Comparison of ENCODE assay signal across 1 cellular context in genomic region chr22:45638834-45639746, GRCh38.
TF ChIP-seq lines count a peak whose summit lies in the region.

No MANE protein-coding gene starts in this region.

TF ChIP-seq in K562, 482 proteins besides CTCF, POLR2A, EP300 and RAD21 (continued from another document):
- TF ChIP-seq MGA (IDR thresholded peaks at IDR 0.05) (peak; percentile 86), USF1 (CRISPR knock-in tag; IDR thresholded peaks at IDR 0.05) (no peak), RBM25 (IDR thresholded peaks at IDR 0.05; ENCODE audit: low read depth, low read length, severe bottlenecking) (peak; percentile 19), BACH1 (tag; IDR thresholded peaks at IDR 0.05) (peak; percentile 82), ZNF699 (CRISPR knock-in tag; IDR thresholded peaks at IDR 0.05; ENCODE audit: insufficient replicate concordance) (no peak), HMGN3 (IDR thresholded peaks at IDR 0.05; ENCODE audit: borderline replicate concordance, extremely low read depth, insufficient read length, low read depth, low read length) (peak; percentile 24), HMG20A (CRISPR knock-in tag; conservative IDR thresholded peaks at IDR 0.05) (no peak), MITF (IDR thresholded peaks at IDR 0.05) (no peak), RBBP5 (IDR thresholded peaks at IDR 0.05; ENCODE audit: borderline replicate concordance, insufficient read depth, low read length, poor library complexity, severe bottlenecking) (no peak), ATF3 (IDR thresholded peaks at IDR 0.05) (peak; percentile 66), ATF3 (CRISPR knock-in tag; conservative IDR thresholded peaks at IDR 0.05) (no peak), ETV5 (CRISPR knock-in tag; IDR thresholded peaks at IDR 0.05; ENCODE audit: low read depth) (0 out of 2 replicates have a peak, but pooled peaks have one; percentile 43), C11orf30 (IDR thresholded peaks at IDR 0.05; ENCODE audit: low read depth) (peak; percentile 95), L3MBTL2 (IDR thresholded peaks at IDR 0.05) (peak; percentile 84), SOX6 (IDR thresholded peaks at IDR 0.05) (0 out of 2 replicates have a peak, but pooled peaks have one; percentile 8), NRF1 (conservative IDR thresholded peaks at IDR 0.05 in 1 of 2, IDR thresholded peaks at IDR 0.05 in 1 of 2) (peak in 1 of 2 experiments; percentile 50; a peak in 1 of 4 replicates), TRIM24 (IDR thresholded peaks at IDR 0.05) (peak in 1 of 2 experiments; percentile 67; a peak in 2 of 4 replicates), MAFK (IDR thresholded peaks at IDR 0.05; ENCODE audit: low read length) (peak; percentile 81; the same call in 1 of the 2 replicates), NR2C2 (CRISPR knock-in tag; IDR thresholded peaks at IDR 0.05) (no peak), NR2C2 (tag; IDR thresholded peaks at IDR 0.05) (peak; percentile 18; the same call in 1 of the 2 replicates), FOSL1 (tag; conservative IDR thresholded peaks at IDR 0.05) (peak; percentile 69)
